22 cellular contexts compared by ENCODE assay signal in genomic region chr6:71103150-71103549, GRCh38.
DNase-seq lines count a peak whose midpoint lies in the region; FAIRE-seq and TF ChIP-seq lines count a peak whose summit lies in the region.
"Had no signal": no experiment of that assay in that cellular context is flagged by ENCODE, and none has a peak within 500 bp of the region (broad histone marks: within the 10 kb centered on the region; RNA-seq: fewer than 3 reads in every experiment).

No MANE protein-coding gene starts in this region.

- H2AFZ ChIP-seq in endothelial cell of umbilical vein (ENCODE audit: low read depth, low read length) = no peak overlapping the region
- no peak overlapping the region for H2AFZ ChIP-seq in mesenchymal stem cell (ENCODE audit: low read depth, low read length)

- WGBS in mesenchymal stem cell = 67% methylated on average over 2 of the region's 2 CpGs
- WGBS in mesendoderm (ENCODE audit: extremely low coverage, insufficient coverage, low lambda C conversion rate) = no CpG with 5 or more reads among the region's 2 CpGs

- H3K4me3 ChIP-seq in endothelial cell of umbilical vein (replicated peaks in 1 of 3; ENCODE audit: insufficient read depth in 1 of 3, low read depth in 1 of 3, low read length in 3 of 3) (no peak overlapping the region), mesenchymal stem cell (ENCODE audit: insufficient read depth in 1 of 2, low read depth in 1 of 2, low read length in 2 of 2) (no peak overlapping the region), mesendoderm (ENCODE audit: low read length) (no peak overlapping the region)
- H3K4me3 ChIP-seq: BLaER1, HAP-1 had no signal

- H3K9ac ChIP-seq in endothelial cell of umbilical vein (replicated peaks; ENCODE audit: extremely low read depth, insufficient read depth, low read length) (no peak overlapping the region), mesenchymal stem cell (ENCODE audit: low read length) (no peak overlapping the region), mesendoderm (ENCODE audit: low read length) (no peak overlapping the region)
- H3K9ac ChIP-seq: BLaER1 had no signal

- H2BK5ac ChIP-seq in mesenchymal stem cell (ENCODE audit: low read depth, low read length, poor library complexity, severe bottlenecking) = no peak overlapping the region
- no peak overlapping the region for H2BK5ac ChIP-seq in mesendoderm (ENCODE audit: low read length)

- no peak overlapping the region for H3K23ac ChIP-seq in mesenchymal stem cell (ENCODE audit: low read length in 2 of 2)
- no peak overlapping the region for H3K23ac ChIP-seq in mesendoderm (ENCODE audit: low read length)

- no peak for FAIRE-seq in endothelial cell of umbilical vein (lab: Jason Lieb, UNC)
- FAIRE-seq: A204.1, G401.6, GM12892, H54 had no signal

- H3K4me1 ChIP-seq in endothelial cell of umbilical vein (ENCODE audit: control insufficient read depth, extremely low read depth, insufficient read depth, low read length) (peaks cover 7% of the 10 kb centered on the region), mesenchymal stem cell (ENCODE audit: control insufficient read depth, insufficient read depth, low read depth, low read length) (peaks cover 3% of the 10 kb centered on the region), mesendoderm (ENCODE audit: control insufficient read depth, low read depth, low read length) (no peaks in the 10 kb centered on the region)
- H3K4me1 ChIP-seq: BLaER1, Caco-2, HAP-1 had no signal

- BruUV-seq in endothelial cell of umbilical vein (replicated peaks; lab: Mats Ljungman, UMichigan) = no TSS peak

- no peaks in the 10 kb centered on the region for H3K79me1 ChIP-seq in mesenchymal stem cell (replicated peaks; ENCODE audit: low read length, poor library complexity, severe bottlenecking)
- no peaks in the 10 kb centered on the region for H3K79me1 ChIP-seq in mesendoderm (ENCODE audit: low read length)

- no peak overlapping the region for H2BK12ac ChIP-seq in mesenchymal stem cell (ENCODE audit: low read length in 2 of 2)

- no peaks in the 10 kb centered on the region for H3K9me1 ChIP-seq in endothelial cell of umbilical vein (replicated peaks; ENCODE audit: control insufficient read depth, extremely low read depth, insufficient read depth, low read length)

- no peak overlapping the region for H2AK5ac ChIP-seq in mesenchymal stem cell (ENCODE audit: low read length, severe bottlenecking)
- no peak overlapping the region for H2AK5ac ChIP-seq in mesendoderm (ENCODE audit: low read length)

- intact Hi-C loops in endothelial cell of umbilical vein (cut with micrococcal nuclease) = no loop called here

- no peak overlapping the region for H3K14ac ChIP-seq in mesenchymal stem cell (ENCODE audit: low read length in 2 of 2)

- no peaks in the 10 kb centered on the region for H4K20me1 ChIP-seq in endothelial cell of umbilical vein (replicated peaks; ENCODE audit: control insufficient read depth, extremely low read depth, insufficient read depth, low read length)
- H4K20me1 ChIP-seq: BLaER1 had no signal

- H3K4me2 ChIP-seq in endothelial cell of umbilical vein (ENCODE audit: insufficient read depth, low read length) (no peak overlapping the region), mesenchymal stem cell (ENCODE audit: low read length, poor library complexity, severe bottlenecking) (no peak overlapping the region), mesendoderm (ENCODE audit: low read length) (no peak overlapping the region)
- H3K4me2 ChIP-seq: BLaER1 had no signal

- H2BK15ac ChIP-seq in mesenchymal stem cell (ENCODE audit: low read depth, poor library complexity, severe bottlenecking) (no peak overlapping the region), mesendoderm (replicated peaks; ENCODE audit: low read depth) (no peak overlapping the region)

- H3K79me2 ChIP-seq in endothelial cell of umbilical vein (ENCODE audit: control insufficient read depth, insufficient read depth, low read length) (no peaks in the 10 kb centered on the region), mesendoderm (ENCODE audit: control insufficient read depth, insufficient read depth, low read length) (no peaks in the 10 kb centered on the region)

- H4K8ac ChIP-seq in mesenchymal stem cell (ENCODE audit: low read length) (no peak overlapping the region), mesendoderm (ENCODE audit: low read depth, low read length) (no peak overlapping the region)

- H3K36me3 ChIP-seq in endothelial cell of umbilical vein (ENCODE audit: control insufficient read depth in 2 of 2, extremely low read depth in 1 of 2, insufficient read depth in 2 of 2, low read length in 2 of 2) (no peaks in the 10 kb centered on the region), mesenchymal stem cell (ENCODE audit: control insufficient read depth in 1 of 2, insufficient read depth in 2 of 2, low read depth in 1 of 2, low read length in 2 of 2) (no peaks in the 10 kb centered on the region), mesendoderm (ENCODE audit: control insufficient read depth, insufficient read depth, low read length) (no peaks in the 10 kb centered on the region)
- H3K36me3 ChIP-seq: BLaER1, HAP-1 had no signal

- no peak overlapping the region for H4K5ac ChIP-seq in mesendoderm (ENCODE audit: low read length)

- H3K27me3 ChIP-seq in endothelial cell of umbilical vein (ENCODE audit: control insufficient read depth in 2 of 2, insufficient read depth in 2 of 2, low read length in 2 of 2) = no peaks in the 10 kb centered on the region
- no peaks in the 10 kb centered on the region for H3K27me3 ChIP-seq in mesenchymal stem cell (ENCODE audit: control insufficient read depth in 1 of 2, insufficient read depth in 1 of 2, low read length in 2 of 2)
- no peaks in the 10 kb centered on the region for H3K27me3 ChIP-seq in mesendoderm (ENCODE audit: insufficient read depth, low read length, poor library complexity)
- H3K27me3 ChIP-seq: BLaER1 had no signal

- no peak overlapping the region for H3K4ac ChIP-seq in mesenchymal stem cell (ENCODE audit: low read depth in 1 of 2, low read length in 2 of 2)
- no peak overlapping the region for H3K4ac ChIP-seq in mesendoderm (ENCODE audit: low read depth, low read length)

- peak; percentile 26 for DNase-seq in DMS 273 (lab: John Stamatoyannopoulos, UW; ENCODE audit: unreplicated experiment)
- DNase-seq in DMS 273 treated with DMSO at 0.1 percent for 48 hours (lab: John Stamatoyannopoulos, UW) = no peak
- peak; percentile 58 for DNase-seq in amniotic epithelial cell (ENCODE audit: low read depth)
- DNase-seq in endothelial cell of umbilical vein (ENCODE audit: low read depth, low spot score) = no peak
- DNase-seq in mesenchymal stem cell = peak; percentile 56
- DNase-seq in pons (ENCODE audit: low spot score) = no peak
- no peak for DNase-seq in anterior cingulate cortex (lab: John Stamatoyannopoulos, UW)
- DNase-seq in mesendoderm = no peak
- DNase-seq: Caco-2; CD4-positive, CD25-positive, alpha-beta regulatory T cell; CD8-positive, alpha-beta T cell; DMS53; DND-41; GOT3 had no signal

- H3K27ac ChIP-seq in endothelial cell of umbilical vein (ENCODE audit: insufficient read depth, low read depth, low read length) (no peak overlapping the region), mesenchymal stem cell (ENCODE audit: low read length, poor library complexity, severe bottlenecking) (no peak overlapping the region), mesendoderm (ENCODE audit: low read depth, low read length) (no peak overlapping the region)
- H3K27ac ChIP-seq: 22Rv1, BLaER1, C4-2B had no signal

- H3K56ac ChIP-seq in mesendoderm (ENCODE audit: low read length) = no peak overlapping the region

- H2BK120ac ChIP-seq in mesenchymal stem cell (ENCODE audit: low read depth, low read length) = no peak overlapping the region
- no peak overlapping the region for H2BK120ac ChIP-seq in mesendoderm (ENCODE audit: low read depth, low read length)

- H3K9me3 ChIP-seq in endothelial cell of umbilical vein (replicated peaks; ENCODE audit: control insufficient read depth, insufficient read depth, low read length) = no peaks in the 10 kb centered on the region
- H3K9me3 ChIP-seq in mesenchymal stem cell (ENCODE audit: control insufficient read depth, low read length) = peaks cover 25% of the 10 kb centered on the region
- H3K9me3 ChIP-seq: Caco-2, HAP-1 had no signal

- dilution Hi-C loops in endothelial cell of umbilical vein (cut with MboI; ENCODE audit: extremely low pct_ligation_motif_present, low sequenced_read_pairs) = no loop called here

- no peak for TF ChIP-seq POLR2A in endothelial cell of umbilical vein (IDR thresholded peaks at IDR 0.05; ENCODE audit: low read depth, low read length)

- no peak overlapping the region for H4K91ac ChIP-seq in mesenchymal stem cell (ENCODE audit: low read length)

- H3K18ac ChIP-seq in mesenchymal stem cell (ENCODE audit: low read depth in 1 of 2, low read length in 2 of 2) (no peak overlapping the region), mesendoderm (ENCODE audit: low read length) (no peak overlapping the region)

- CTCF ChIA-PET in endothelial cell of umbilical vein (lab: Charles Lee) = no interaction called here

- POLR2A ChIA-PET in endothelial cell of umbilical vein (lab: Charles Lee) = no interaction called here

- TF ChIP-seq CTCF in endothelial cell of umbilical vein (IDR thresholded peaks at IDR 0.05; ENCODE audit: extremely low read depth in 1 of 2, insufficient read depth in 1 of 2, low read depth in 1 of 2, low read length in 2 of 2) = no peak

TF ChIP-seq in endothelial cell of umbilical vein, 7 proteins besides CTCF, POLR2A, EP300 and RAD21:
- no peak for TF ChIP-seq EZH2 (IDR thresholded peaks at IDR 0.05; ENCODE audit: borderline replicate concordance, low read depth, low read length, severe bottlenecking)
- peak; percentile 27 for TF ChIP-seq JUN (IDR thresholded peaks at IDR 0.05; ENCODE audit: borderline replicate concordance, insufficient read depth, insufficient read length, low read depth)
- TF ChIP-seq GATA2 (IDR thresholded peaks at IDR 0.05; ENCODE audit: insufficient read depth, insufficient read length, low read depth, low read length) = no peak

Comparison
In these comparisons a context has a peak if more than half of its experiments do, and no peak if none do; other contexts are left out.
1. DNase-seq: peak in DMS 273 (single experiment), amniotic epithelial cell (single experiment) and mesenchymal stem cell (single experiment); none in DMS 273 treated with DMSO at 0.1 percent for 48 hours (single experiment), endothelial cell of umbilical vein (single experiment), pons (single experiment), anterior cingulate cortex (0 of 58) and mesendoderm (single experiment).